ENCODE assay signal across 10 cellular contexts in the genomic region with DNA sequence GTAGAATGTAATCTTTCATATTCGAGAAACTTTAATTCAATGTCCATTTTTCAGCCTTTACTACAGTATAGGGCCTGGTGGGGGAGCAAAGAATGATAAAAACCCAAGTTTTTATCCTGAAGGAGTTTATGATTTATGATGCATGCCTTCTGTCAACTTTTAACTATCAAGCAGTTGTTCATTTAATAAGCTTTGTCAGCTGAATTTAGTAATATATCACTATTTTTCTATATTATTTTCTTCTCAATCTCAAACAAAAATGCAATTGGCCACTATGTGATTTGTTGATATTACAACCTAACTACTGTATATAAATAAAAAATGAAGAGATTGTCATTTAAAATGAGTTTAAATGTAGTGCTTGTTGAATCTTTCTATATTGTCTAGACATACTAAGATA. TPM values are rescaled to one million over a fixed set of nuclear protein-coding genes. Genes with fewer than 3 reads are reported as not detected.
DNase-seq lines count a peak whose midpoint lies in the region; ATAC-seq and TF ChIP-seq lines count a peak whose summit lies in the region.
"Had no signal": no experiment of that assay in that cellular context is flagged by ENCODE, and none has a peak within 500 bp of the region (broad histone marks: within the 10 kb centered on the region; RNA-seq: fewer than 3 reads in every experiment).

No MANE protein-coding gene starts in this region.

- 0 out of 2 replicates have a peak, but pooled peaks cover 6% of the 10 kb centered on the region for H3F3A ChIP-seq in GM23338 (replicated peaks; ENCODE audit: low read depth)

- no peak for TF ChIP-seq POLR2A in transverse colon (IDR thresholded peaks at IDR 0.05)

- H3K9me3 Mint-ChIP-seq in CD4-positive, alpha-beta T cell, result no peaks in the 10 kb centered on the region
- H3K9me3 Mint-ChIP-seq in GM23338, result no peaks in the 10 kb centered on the region; the same call in 2 of the 3 replicates
- H3K9me3 Mint-ChIP-seq in activated CD8-positive, alpha-beta T cell treated with anti-CD3 and anti-CD28 coated beads for 36 hours, result no peaks in the 10 kb centered on the region

- intact Hi-C loops in CD4-positive, alpha-beta T cell (cut with DNase I, micrococcal nuclease), result loop anchor here (5.0 to 10.0 kb wide), 4 partner anchors 91 to 1757 kb away; partner anchors contain the start of gene SP4 (in 1 of the 2)
- intact Hi-C loops in activated CD8-positive, alpha-beta T cell treated with anti-CD3 and anti-CD28 coated beads for 36 hours (cut with micrococcal nuclease), result no loop called here
- intact Hi-C loops in transverse colon (cut with DNase I; ENCODE audit: low total_unique reads), result loop anchor here (5.0 to 10.0 kb wide), 2 partner anchors 61 to 77 kb away; partner anchors contain the start of genes GPNMB and KLHL7

- no peak for TF ChIP-seq CTCF in CD4-positive, alpha-beta T cell (IDR thresholded peaks at IDR 0.05)
- TF ChIP-seq CTCF in GM23338 (conservative IDR thresholded peaks at IDR 0.05; ENCODE audit: low read depth in 2 of 2), result no peak
- no peak for TF ChIP-seq CTCF in activated CD8-positive, alpha-beta T cell treated with anti-CD3 and anti-CD28 coated beads for 36 hours (IDR thresholded peaks at IDR 0.05)
- no peak for TF ChIP-seq CTCF in transverse colon (IDR thresholded peaks at IDR 0.05)

- POLR2A ChIA-PET in CD4-positive, alpha-beta T cell (lab: Charles Lee), result interaction anchor here (6.3 kb wide), 1 partner anchor 78 kb away, joined by 79 read pairs; the partner anchor contains the start of gene KLHL7
- POLR2A ChIA-PET in activated CD8-positive, alpha-beta T cell treated with anti-CD3 and anti-CD28 coated beads for 36 hours (lab: Charles Lee), result interaction anchor here (0.8 to 1.6 kb wide), 4 partner anchors 9 to 17 kb away, joined by 3 to 4 read pairs (median 4); no protein-coding TSS in a partner anchor

- H3K9ac ChIP-seq in mesenchymal stem cell (ENCODE audit: low read length), result peak overlapping the region; percentile 94

- no peak overlapping the region for H3K14ac ChIP-seq in mesenchymal stem cell (ENCODE audit: low read length in 2 of 2)

- H3K9me3 ChIP-seq in CD4-positive, alpha-beta T cell (ENCODE audit: control insufficient read depth, low read length), result no peaks in the 10 kb centered on the region
- H3K9me3 ChIP-seq in mesenchymal stem cell (ENCODE audit: control insufficient read depth, low read length) (no peaks in the 10 kb centered on the region), transverse colon (no peaks in the 10 kb centered on the region)
- H3K9me3 ChIP-seq: SJSA1 had no signal

- H3K27me3 Mint-ChIP-seq in CD4-positive, alpha-beta T cell, result no peaks in the 10 kb centered on the region
- H3K27me3 Mint-ChIP-seq in GM23338 (ENCODE audit: insufficient read depth, low read depth, poor library complexity), result peaks cover 6% of the 10 kb centered on the region
- no peaks in the 10 kb centered on the region for H3K27me3 Mint-ChIP-seq in activated CD8-positive, alpha-beta T cell treated with anti-CD3 and anti-CD28 coated beads for 36 hours

- H3K4me1 ChIP-seq in GM23338 (ENCODE audit: insufficient read depth) (peaks cover 7% of the 10 kb centered on the region), mesenchymal stem cell (ENCODE audit: control insufficient read depth, insufficient read depth, low read depth, low read length) (peaks cover 5% of the 10 kb centered on the region), transverse colon (peaks cover 8 to 30% (median 16%) of the 10 kb centered on the region in 4 donors)

- H3K27ac ChIP-seq in CD4-positive, alpha-beta T cell (ENCODE audit: low read depth, low read length), result no peak overlapping the region
- no peak overlapping the region for H3K27ac ChIP-seq in GM23338 (ENCODE audit: low read depth)
- no peak overlapping the region for H3K27ac ChIP-seq in mesenchymal stem cell (ENCODE audit: low read length, poor library complexity, severe bottlenecking)
- H3K27ac ChIP-seq in transverse colon, result no peak overlapping the region
- H3K27ac ChIP-seq: SJSA1 had no signal

- H2BK12ac ChIP-seq in mesenchymal stem cell (ENCODE audit: low read length in 2 of 2), result no peak overlapping the region

- peaks cover 34% of the 10 kb centered on the region for H3K4me1 Mint-ChIP-seq in CD4-positive, alpha-beta T cell (ENCODE audit: low read depth)
- peaks cover 15% of the 10 kb centered on the region for H3K4me1 Mint-ChIP-seq in GM23338
- H3K4me1 Mint-ChIP-seq in activated CD8-positive, alpha-beta T cell treated with anti-CD3 and anti-CD28 coated beads for 36 hours (ENCODE audit: low read depth), result peaks cover 34% of the 10 kb centered on the region

- H2BK5ac ChIP-seq in mesenchymal stem cell (ENCODE audit: low read depth, low read length, poor library complexity, severe bottlenecking), result no peak overlapping the region

- H3K27ac Mint-ChIP-seq in CD4-positive, alpha-beta T cell, result peak overlapping the region; percentile 97
- no peak overlapping the region for H3K27ac Mint-ChIP-seq in GM23338
- no peak overlapping the region for H3K27ac Mint-ChIP-seq in activated CD8-positive, alpha-beta T cell treated with anti-CD3 and anti-CD28 coated beads for 36 hours

- H2AK5ac ChIP-seq in mesenchymal stem cell (ENCODE audit: low read length, severe bottlenecking), result no peak overlapping the region

- H3K4ac ChIP-seq in mesenchymal stem cell (ENCODE audit: low read depth in 1 of 2, low read length in 2 of 2), result no peak overlapping the region

- H3K9me2 ChIP-seq in GM23338 (ENCODE audit: insufficient read depth), result no peaks in the 10 kb centered on the region

- peaks cover 47% of the 10 kb centered on the region for H3K36me3 Mint-ChIP-seq in CD4-positive, alpha-beta T cell (ENCODE audit: low read depth)
- peaks cover 38% of the 10 kb centered on the region for H3K36me3 Mint-ChIP-seq in GM23338 (ENCODE audit: low read depth)
- H3K36me3 Mint-ChIP-seq in activated CD8-positive, alpha-beta T cell treated with anti-CD3 and anti-CD28 coated beads for 36 hours (ENCODE audit: low read depth), result peaks cover 30% of the 10 kb centered on the region

- 0 out of 2 replicates have a peak, but pooled peaks cover 4% of the 10 kb centered on the region for H4K20me1 ChIP-seq in GM23338 (replicated peaks; ENCODE audit: insufficient read depth)

- H3K23ac ChIP-seq in mesenchymal stem cell (ENCODE audit: low read length in 2 of 2), result no peak overlapping the region

- H4K8ac ChIP-seq in mesenchymal stem cell (ENCODE audit: low read length), result no peak overlapping the region

- peak overlapping the region; percentile 69; the same call in 1 of the 2 replicates for H3K4me3 ChIP-seq in GM23338
- H3K4me3 ChIP-seq in mesenchymal stem cell (ENCODE audit: insufficient read depth in 1 of 2, low read depth in 1 of 2, low read length in 2 of 2), result peak overlapping the region in 1 of 2 experiments; percentile 45
- H3K4me3 ChIP-seq in transverse colon, result no peak overlapping the region
- H3K4me3 ChIP-seq: SJSA1 had no signal

- CTCF ChIA-PET in CD4-positive, alpha-beta T cell (lab: Charles Lee), result interaction anchor here (1.2 to 1.6 kb wide), 2 partner anchors 99 to 110 kb away, joined by 3 read pairs; no protein-coding TSS in a partner anchor
- CTCF ChIA-PET in activated CD8-positive, alpha-beta T cell treated with anti-CD3 and anti-CD28 coated beads for 36 hours (lab: Charles Lee), result interaction anchor here (1.0 to 1.7 kb wide), 2 partner anchors 15 to 17 kb away, joined by 3 to 4 read pairs; no protein-coding TSS in a partner anchor

- no peak for DNase-seq in CD4-positive, alpha-beta T cell
- DNase-seq in GM23338 (ENCODE audit: low spot score) (no peak), mesenchymal stem cell (no peak), transverse colon (no peak), cerebellar nuclear complex (lab: John Stamatoyannopoulos, UW) (no peak), SHP77 (lab: John Stamatoyannopoulos, UW) (no peak)
- no peak for DNase-seq in activated CD8-positive, alpha-beta T cell treated with anti-CD3 and anti-CD28 coated beads for 36 hours
- DNase-seq: NCI-H1436 treated with DMSO at 0.1 percent for 48 hours had no signal

- no peak overlapping the region for H4K91ac ChIP-seq in mesenchymal stem cell (ENCODE audit: low read length)

- H3K36me3 ChIP-seq in GM23338 (ENCODE audit: insufficient read depth) (peaks cover 28% of the 10 kb centered on the region), mesenchymal stem cell (ENCODE audit: control insufficient read depth in 1 of 2, insufficient read depth in 2 of 2, low read depth in 1 of 2, low read length in 2 of 2) (peaks cover 8 to 42% of the 10 kb centered on the region in 2 experiments), transverse colon (peaks cover 0 to 40% (median 18%) of the 10 kb centered on the region in 4 donors)

- H3K4me3 Mint-ChIP-seq in CD4-positive, alpha-beta T cell, result peak overlapping the region; percentile 96
- H3K4me3 Mint-ChIP-seq in GM23338, result peak overlapping the region; percentile 33; the same call in 2 of the 3 replicates
- peak overlapping the region; percentile 49 for H3K4me3 Mint-ChIP-seq in activated CD8-positive, alpha-beta T cell treated with anti-CD3 and anti-CD28 coated beads for 36 hours

- H3K4me2 ChIP-seq in GM23338, result no peak overlapping the region
- no peak overlapping the region for H3K4me2 ChIP-seq in mesenchymal stem cell (ENCODE audit: low read length, poor library complexity, severe bottlenecking)

- ATAC-seq in CD4-positive, alpha-beta T cell (ENCODE audit: poor library complexity), result no peak
- ATAC-seq in GM23338 (no peak), HG03469 (IDR thresholded peaks at IDR 0.05; ENCODE audit: unreplicated experiment) (no peak)
- ATAC-seq in activated CD8-positive, alpha-beta T cell treated with anti-CD3 and anti-CD28 coated beads for 36 hours, result no peak

- no peak for TF ChIP-seq EP300 in transverse colon (IDR thresholded peaks at IDR 0.05; ENCODE audit: low read depth)

- no CpG with 5 or more reads among the region's 1 CpG for WGBS in mesenchymal stem cell
- WGBS in transverse colon (ENCODE audit: low coverage in 1 of 2), 2 donors, result 79 to 86% methylated on average over 1 of the region's 1 CpG

- H2BK120ac ChIP-seq in mesenchymal stem cell (ENCODE audit: low read depth, low read length), result no peak overlapping the region

- no peak overlapping the region for H3K18ac ChIP-seq in mesenchymal stem cell (ENCODE audit: low read depth in 1 of 2, low read length in 2 of 2)

- peaks cover 43% of the 10 kb centered on the region for H3K79me2 ChIP-seq in GM23338 (replicated peaks; ENCODE audit: insufficient read depth)

- no peak overlapping the region for H2BK15ac ChIP-seq in mesenchymal stem cell (ENCODE audit: low read depth, poor library complexity, severe bottlenecking)

- H3K27me3 ChIP-seq in CD4-positive, alpha-beta T cell (ENCODE audit: control insufficient read depth, insufficient read depth, low read length), result no peaks in the 10 kb centered on the region
- H3K27me3 ChIP-seq in GM23338 (ENCODE audit: insufficient read depth), result no peaks in the 10 kb centered on the region
- no peaks in the 10 kb centered on the region for H3K27me3 ChIP-seq in mesenchymal stem cell (ENCODE audit: control insufficient read depth in 1 of 2, insufficient read depth in 1 of 2, low read length in 2 of 2)
- no peaks in the 10 kb centered on the region for H3K27me3 ChIP-seq in transverse colon
- H3K27me3 ChIP-seq: SJSA1 had no signal

- H3K79me1 ChIP-seq in mesenchymal stem cell (replicated peaks; ENCODE audit: low read length, poor library complexity, severe bottlenecking), result peaks cover 7% of the 10 kb centered on the region

- in situ Hi-C loops in transverse colon (cut with MboI; ENCODE audit: low pct_ligation_motif_present in 1 of 4, low pct_unique_long_range_greater_than_20kb in 1 of 4, low sequenced_read_pairs in 3 of 4), result loop anchor here in 2 of 4 donors (10.0 kb wide), 2 partner anchors 79 to 111 kb away; partner anchors contain the start of genes KLHL7 (in 2 of the 2) and MALSU1 (in 1 of the 2)

- H2AFZ ChIP-seq in GM23338 (no peak overlapping the region), mesenchymal stem cell (ENCODE audit: low read depth, low read length) (no peak overlapping the region)

RNA-seq across cellular contexts. Expression of gene NUP42, which starts 2.4 kb away (rescaled TPM):
- total RNA-seq in CD4-positive, alpha-beta T cell, result 10 to 100 TPM; 19.4 to 20.1 TPM
- total RNA-seq in GM23338 (2014; rRNA removed; shearing (Covaris generic)), result 42.7 and 44.7 TPM in 2 replicates
- 35.0 and 39.1 TPM in 2 replicates for polyA plus RNA-seq in GM23338 (2016; fragmentation: Nextera tagmentation; extraction: Ambion mirVana)
- total RNA-seq in activated CD8-positive, alpha-beta T cell treated with anti-CD3 and anti-CD28 coated beads for 36 hours, result 10 to 100 TPM; 30.1 to 32.6 TPM
- 15.3 TPM for polyA plus RNA-seq in mesenchymal stem cell (2013, experiment 1 of 2)
- polyA plus RNA-seq in mesenchymal stem cell (2013, experiment 2 of 2), result 15.5 TPM
- total RNA-seq in transverse colon, result 10 to 100 TPM; 27.6 to 47.0 (median 38.3) TPM

Comparison
In these comparisons a context has a peak if more than half of its experiments do, and no peak if none do; other contexts are left out.
1. H3K4me3 Mint-ChIP-seq: peak in every context shown above with its lines; median percentile 96 in CD4-positive, alpha-beta T cell; 49 in activated CD8-positive, alpha-beta T cell treated with anti-CD3 and anti-CD28 coated beads for 36 hours; 33 in GM23338.